In the genomic region with DNA sequence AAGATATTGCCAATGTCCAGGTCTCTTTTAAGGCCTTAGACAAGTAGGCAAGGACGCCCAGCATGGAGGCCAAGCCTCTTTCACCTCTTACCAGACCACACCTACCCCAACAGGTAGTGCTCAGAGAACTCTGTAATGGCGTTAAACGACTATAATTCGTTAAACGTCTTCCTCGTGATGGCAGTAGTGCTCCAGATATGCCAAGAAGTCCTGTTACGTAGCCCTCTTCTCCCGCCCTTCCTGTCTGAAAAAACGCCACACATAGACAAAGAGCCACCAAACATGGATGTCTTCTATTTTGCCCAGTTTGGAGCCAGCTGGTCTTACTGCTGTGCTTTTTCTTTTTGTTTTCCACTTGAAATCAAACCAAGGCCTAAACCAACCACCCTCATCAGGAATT, we compare ENCODE assay signal across 8 cellular contexts.
DNase-seq lines count a peak whose midpoint lies in the region; ATAC-seq and TF ChIP-seq lines count a peak whose summit lies in the region.

No MANE protein-coding gene starts in this region.

- intact Hi-C loops in activated CD4-positive, alpha-beta T cell treated with anti-CD3 and anti-CD28 coated beads, Interleukin-2, amount 10 ng/mL, durations not matched to agents 24 days and 14 days (cut with micrococcal nuclease): no loop called here
- intact Hi-C loops in Calu3 (cut with micrococcal nuclease; ENCODE audit: unreplicated experiment): no loop called here

- no peaks in the 10 kb centered on the region for H3K27me3 Mint-ChIP-seq in activated CD4-positive, alpha-beta T cell treated with anti-CD3 and anti-CD28 coated beads, Interleukin-2, amount 10 ng/mL, durations not matched to agents 24 days and 14 days
- H3K27me3 Mint-ChIP-seq in Calu3 (ENCODE audit: unreplicated experiment): no peaks in the 10 kb centered on the region

- peak; percentile 32 for DNase-seq in activated T-helper 9 cell treated with anti-CD3 and anti-CD28 coated beads, Interleukin-2, amount 50 U/mL, for 16 hours (ENCODE audit: low read depth)
- DNase-seq in mucosa of gallbladder (ENCODE audit: low spot score) (peak; percentile 94), HPDE6-E6E7 (ENCODE audit: extremely low spot score) (no peak), Calu3 (no peak)
- no peak for DNase-seq in activated CD4-positive, alpha-beta T cell treated with anti-CD3 and anti-CD28 coated beads, Interleukin-2, amount 10 ng/mL, durations not matched to agents 24 days and 14 days
- no peak for DNase-seq in stimulated activated CD4-positive, alpha-beta T cell treated with anti-CD3 and anti-CD28 coated beads, Interleukin-2, amount 100 ng/mL, for 24 hours

- TF ChIP-seq CTCF in GM12873 (IDR thresholded peaks at IDR 0.05; ENCODE audit: insufficient read depth, low read depth, low read length, missing control alignments) (peak; percentile 38), Calu3 (IDR thresholded peaks at IDR 0.05; ENCODE audit: unreplicated experiment) (no peak)

- peak; percentile 67 for ATAC-seq in HG02870 (IDR thresholded peaks at IDR 0.05; ENCODE audit: unreplicated experiment)

- no TSS peak for BruUV-seq in Calu3 (replicated peaks; lab: Mats Ljungman, UMichigan)

- H3K4me3 Mint-ChIP-seq in activated CD4-positive, alpha-beta T cell treated with anti-CD3 and anti-CD28 coated beads, Interleukin-2, amount 10 ng/mL, durations not matched to agents 24 days and 14 days: no peak overlapping the region
- H3K4me3 Mint-ChIP-seq in Calu3 (ENCODE audit: low read depth, unreplicated experiment): no peak overlapping the region

- CTCF ChIA-PET in Calu3 (lab: Charles Lee): no interaction called here

- peaks cover 18% of the 10 kb centered on the region for H3K36me3 Mint-ChIP-seq in activated CD4-positive, alpha-beta T cell treated with anti-CD3 and anti-CD28 coated beads, Interleukin-2, amount 10 ng/mL, durations not matched to agents 24 days and 14 days (ENCODE audit: low read depth)
- H3K36me3 Mint-ChIP-seq in Calu3 (ENCODE audit: insufficient read depth, unreplicated experiment): no peaks in the 10 kb centered on the region

- H3K27ac Mint-ChIP-seq in activated CD4-positive, alpha-beta T cell treated with anti-CD3 and anti-CD28 coated beads, Interleukin-2, amount 10 ng/mL, durations not matched to agents 24 days and 14 days: no peak overlapping the region
- H3K27ac Mint-ChIP-seq in Calu3 (ENCODE audit: unreplicated experiment): no peak overlapping the region

- peaks cover 3% of the 10 kb centered on the region for H3K9me3 Mint-ChIP-seq in activated CD4-positive, alpha-beta T cell treated with anti-CD3 and anti-CD28 coated beads, Interleukin-2, amount 10 ng/mL, durations not matched to agents 24 days and 14 days
- no peaks in the 10 kb centered on the region for H3K9me3 Mint-ChIP-seq in Calu3 (ENCODE audit: low read depth, unreplicated experiment)

- H3K4me1 Mint-ChIP-seq in activated CD4-positive, alpha-beta T cell treated with anti-CD3 and anti-CD28 coated beads, Interleukin-2, amount 10 ng/mL, durations not matched to agents 24 days and 14 days: no peaks in the 10 kb centered on the region
- no peaks in the 10 kb centered on the region for H3K4me1 Mint-ChIP-seq in Calu3 (ENCODE audit: low read depth, unreplicated experiment)

Comparison
In these comparisons a context has a peak if more than half of its experiments do, and no peak if none do; other contexts are left out.
1. DNase-seq: peak in activated T-helper 9 cell treated with anti-CD3 and anti-CD28 coated beads, Interleukin-2, amount 50 U/mL, for 16 hours (single experiment) and mucosa of gallbladder (single experiment); none in HPDE6-E6E7 (single experiment), activated CD4-positive, alpha-beta T cell treated with anti-CD3 and anti-CD28 coated beads, Interleukin-2, amount 10 ng/mL, durations not matched to agents 24 days and 14 days (single experiment), stimulated activated CD4-positive, alpha-beta T cell treated with anti-CD3 and anti-CD28 coated beads, Interleukin-2, amount 100 ng/mL, for 24 hours (0 of 2) and Calu3 (single experiment).